Comparison of ENCODE assay signal across 1 cellular context in the genomic region with DNA sequence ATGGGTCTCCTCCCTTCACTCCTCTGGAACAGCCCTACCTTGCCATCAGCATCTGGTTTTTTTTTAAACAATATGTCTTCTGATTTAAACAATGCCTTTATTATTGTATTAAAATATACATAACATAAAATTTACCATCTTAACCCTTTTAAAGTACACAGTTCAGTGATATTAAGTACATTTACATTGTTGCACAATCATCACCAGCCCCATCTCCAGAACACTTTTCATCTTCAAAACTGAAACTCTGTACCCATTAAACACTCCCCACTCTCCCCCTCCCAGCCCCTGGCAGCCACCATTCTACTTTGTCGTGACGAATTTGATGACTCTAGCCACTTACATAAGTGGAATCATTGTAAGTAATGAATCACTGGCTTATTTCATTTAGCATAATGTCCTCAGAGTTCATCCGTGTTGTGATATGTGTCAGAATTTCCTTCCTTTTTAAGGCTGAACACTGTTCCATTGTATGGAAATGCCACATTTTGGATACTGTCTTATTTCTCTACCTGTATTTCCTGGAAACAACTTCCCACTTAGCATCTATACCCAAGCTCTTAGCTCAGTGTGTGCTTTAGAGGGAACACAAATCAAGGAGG.
TF ChIP-seq lines count a peak whose summit lies in the region.

No MANE protein-coding gene starts in this region.

TF ChIP-seq in endothelial cell of umbilical vein, 7 proteins besides CTCF, POLR2A, EP300 and RAD21:
- TF ChIP-seq JUN (IDR thresholded peaks at IDR 0.05; ENCODE audit: borderline replicate concordance, insufficient read depth, insufficient read length, low read depth) (peak; percentile 70), EZH2 (IDR thresholded peaks at IDR 0.05; ENCODE audit: borderline replicate concordance, low read depth, low read length, severe bottlenecking) (no peak), MYC (IDR thresholded peaks at IDR 0.05; ENCODE audit: low read depth, low read length) (no peak), GATA2 (IDR thresholded peaks at IDR 0.05; ENCODE audit: insufficient read depth, insufficient read length, low read depth, low read length) (peak; percentile 11), FOS (IDR thresholded peaks at IDR 0.05; ENCODE audit: borderline replicate concordance, insufficient read depth, low read length) (peak; percentile 86), POLR2AphosphoS5 (IDR thresholded peaks at IDR 0.05; ENCODE audit: insufficient read depth, low read depth, low read length) (peak; percentile 36)
- TF ChIP-seq, protein P1, sequence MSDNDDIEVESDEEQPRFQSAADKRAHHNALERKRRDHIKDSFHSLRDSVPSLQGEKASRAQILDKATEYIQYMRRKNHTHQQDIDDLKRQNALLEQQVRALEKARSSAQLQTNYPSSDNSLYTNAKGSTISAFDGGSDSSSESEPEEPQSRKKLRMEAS (IDR thresholded peaks at IDR 0.05; ENCODE audit: insufficient read depth, insufficient read length), result no peak
